ENCODE assay signal across 1 cellular context in the genomic region with DNA sequence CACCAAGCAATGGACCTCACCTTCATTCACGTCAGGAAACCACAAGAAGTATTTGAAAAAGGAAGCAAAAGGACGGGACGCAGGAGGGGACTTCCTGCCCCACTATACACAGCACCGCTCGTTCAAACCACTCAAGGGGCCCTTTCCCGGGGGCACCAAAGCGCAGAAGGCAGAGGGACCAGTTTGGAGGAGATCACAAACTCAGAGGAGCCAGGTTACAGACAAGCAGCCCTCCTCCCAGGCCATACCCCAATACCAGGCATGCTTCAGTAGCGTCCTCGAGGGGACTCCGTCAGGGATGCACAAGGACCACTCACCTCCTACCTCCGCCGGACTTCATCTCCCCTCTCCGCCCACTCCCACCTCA.
TF ChIP-seq lines count a peak whose summit lies in the region.

No MANE protein-coding gene starts in this region.

TF ChIP-seq in K562, 482 proteins besides CTCF, POLR2A, EP300 and RAD21 (continued from another document and continues in another):
- TF ChIP-seq, protein P1, sequence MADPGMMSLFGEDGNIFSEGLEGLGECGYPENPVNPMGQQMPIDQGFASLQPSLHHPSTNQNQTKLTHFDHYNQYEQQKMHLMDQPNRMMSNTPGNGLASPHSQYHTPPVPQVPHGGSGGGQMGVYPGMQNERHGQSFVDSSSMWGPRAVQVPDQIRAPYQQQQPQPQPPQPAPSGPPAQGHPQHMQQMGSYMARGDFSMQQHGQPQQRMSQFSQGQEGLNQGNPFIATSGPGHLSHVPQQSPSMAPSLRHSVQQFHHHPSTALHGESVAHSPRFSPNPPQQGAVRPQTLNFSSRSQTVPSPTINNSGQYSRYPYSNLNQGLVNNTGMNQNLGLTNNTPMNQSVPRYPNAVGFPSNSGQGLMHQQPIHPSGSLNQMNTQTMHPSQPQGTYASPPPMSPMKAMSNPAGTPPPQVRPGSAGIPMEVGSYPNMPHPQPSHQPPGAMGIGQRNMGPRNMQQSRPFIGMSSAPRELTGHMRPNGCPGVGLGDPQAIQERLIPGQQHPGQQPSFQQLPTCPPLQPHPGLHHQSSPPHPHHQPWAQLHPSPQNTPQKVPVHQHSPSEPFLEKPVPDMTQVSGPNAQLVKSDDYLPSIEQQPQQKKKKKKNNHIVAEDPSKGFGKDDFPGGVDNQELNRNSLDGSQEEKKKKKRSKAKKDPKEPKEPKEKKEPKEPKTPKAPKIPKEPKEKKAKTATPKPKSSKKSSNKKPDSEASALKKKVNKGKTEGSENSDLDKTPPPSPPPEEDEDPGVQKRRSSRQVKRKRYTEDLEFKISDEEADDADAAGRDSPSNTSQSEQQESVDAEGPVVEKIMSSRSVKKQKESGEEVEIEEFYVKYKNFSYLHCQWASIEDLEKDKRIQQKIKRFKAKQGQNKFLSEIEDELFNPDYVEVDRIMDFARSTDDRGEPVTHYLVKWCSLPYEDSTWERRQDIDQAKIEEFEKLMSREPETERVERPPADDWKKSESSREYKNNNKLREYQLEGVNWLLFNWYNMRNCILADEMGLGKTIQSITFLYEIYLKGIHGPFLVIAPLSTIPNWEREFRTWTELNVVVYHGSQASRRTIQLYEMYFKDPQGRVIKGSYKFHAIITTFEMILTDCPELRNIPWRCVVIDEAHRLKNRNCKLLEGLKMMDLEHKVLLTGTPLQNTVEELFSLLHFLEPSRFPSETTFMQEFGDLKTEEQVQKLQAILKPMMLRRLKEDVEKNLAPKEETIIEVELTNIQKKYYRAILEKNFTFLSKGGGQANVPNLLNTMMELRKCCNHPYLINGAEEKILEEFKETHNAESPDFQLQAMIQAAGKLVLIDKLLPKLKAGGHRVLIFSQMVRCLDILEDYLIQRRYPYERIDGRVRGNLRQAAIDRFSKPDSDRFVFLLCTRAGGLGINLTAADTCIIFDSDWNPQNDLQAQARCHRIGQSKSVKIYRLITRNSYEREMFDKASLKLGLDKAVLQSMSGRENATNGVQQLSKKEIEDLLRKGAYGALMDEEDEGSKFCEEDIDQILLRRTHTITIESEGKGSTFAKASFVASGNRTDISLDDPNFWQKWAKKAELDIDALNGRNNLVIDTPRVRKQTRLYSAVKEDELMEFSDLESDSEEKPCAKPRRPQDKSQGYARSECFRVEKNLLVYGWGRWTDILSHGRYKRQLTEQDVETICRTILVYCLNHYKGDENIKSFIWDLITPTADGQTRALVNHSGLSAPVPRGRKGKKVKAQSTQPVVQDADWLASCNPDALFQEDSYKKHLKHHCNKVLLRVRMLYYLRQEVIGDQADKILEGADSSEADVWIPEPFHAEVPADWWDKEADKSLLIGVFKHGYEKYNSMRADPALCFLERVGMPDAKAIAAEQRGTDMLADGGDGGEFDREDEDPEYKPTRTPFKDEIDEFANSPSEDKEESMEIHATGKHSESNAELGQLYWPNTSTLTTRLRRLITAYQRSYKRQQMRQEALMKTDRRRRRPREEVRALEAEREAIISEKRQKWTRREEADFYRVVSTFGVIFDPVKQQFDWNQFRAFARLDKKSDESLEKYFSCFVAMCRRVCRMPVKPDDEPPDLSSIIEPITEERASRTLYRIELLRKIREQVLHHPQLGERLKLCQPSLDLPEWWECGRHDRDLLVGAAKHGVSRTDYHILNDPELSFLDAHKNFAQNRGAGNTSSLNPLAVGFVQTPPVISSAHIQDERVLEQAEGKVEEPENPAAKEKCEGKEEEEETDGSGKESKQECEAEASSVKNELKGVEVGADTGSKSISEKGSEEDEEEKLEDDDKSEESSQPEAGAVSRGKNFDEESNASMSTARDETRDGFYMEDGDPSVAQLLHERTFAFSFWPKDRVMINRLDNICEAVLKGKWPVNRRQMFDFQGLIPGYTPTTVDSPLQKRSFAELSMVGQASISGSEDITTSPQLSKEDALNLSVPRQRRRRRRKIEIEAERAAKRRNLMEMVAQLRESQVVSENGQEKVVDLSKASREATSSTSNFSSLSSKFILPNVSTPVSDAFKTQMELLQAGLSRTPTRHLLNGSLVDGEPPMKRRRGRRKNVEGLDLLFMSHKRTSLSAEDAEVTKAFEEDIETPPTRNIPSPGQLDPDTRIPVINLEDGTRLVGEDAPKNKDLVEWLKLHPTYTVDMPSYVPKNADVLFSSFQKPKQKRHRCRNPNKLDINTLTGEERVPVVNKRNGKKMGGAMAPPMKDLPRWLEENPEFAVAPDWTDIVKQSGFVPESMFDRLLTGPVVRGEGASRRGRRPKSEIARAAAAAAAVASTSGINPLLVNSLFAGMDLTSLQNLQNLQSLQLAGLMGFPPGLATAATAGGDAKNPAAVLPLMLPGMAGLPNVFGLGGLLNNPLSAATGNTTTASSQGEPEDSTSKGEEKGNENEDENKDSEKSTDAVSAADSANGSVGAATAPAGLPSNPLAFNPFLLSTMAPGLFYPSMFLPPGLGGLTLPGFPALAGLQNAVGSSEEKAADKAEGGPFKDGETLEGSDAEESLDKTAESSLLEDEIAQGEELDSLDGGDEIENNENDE (IDR thresholded peaks at IDR 0.05; ENCODE audit: low read depth, low read length) = no peak
- TF ChIP-seq ZNF239 (CRISPR knock-in tag; IDR thresholded peaks at IDR 0.05) = no peak
- TF ChIP-seq RBFOX2 (IDR thresholded peaks at IDR 0.05; ENCODE audit: low read depth, low read length) = no peak
- TF ChIP-seq, protein P2, sequence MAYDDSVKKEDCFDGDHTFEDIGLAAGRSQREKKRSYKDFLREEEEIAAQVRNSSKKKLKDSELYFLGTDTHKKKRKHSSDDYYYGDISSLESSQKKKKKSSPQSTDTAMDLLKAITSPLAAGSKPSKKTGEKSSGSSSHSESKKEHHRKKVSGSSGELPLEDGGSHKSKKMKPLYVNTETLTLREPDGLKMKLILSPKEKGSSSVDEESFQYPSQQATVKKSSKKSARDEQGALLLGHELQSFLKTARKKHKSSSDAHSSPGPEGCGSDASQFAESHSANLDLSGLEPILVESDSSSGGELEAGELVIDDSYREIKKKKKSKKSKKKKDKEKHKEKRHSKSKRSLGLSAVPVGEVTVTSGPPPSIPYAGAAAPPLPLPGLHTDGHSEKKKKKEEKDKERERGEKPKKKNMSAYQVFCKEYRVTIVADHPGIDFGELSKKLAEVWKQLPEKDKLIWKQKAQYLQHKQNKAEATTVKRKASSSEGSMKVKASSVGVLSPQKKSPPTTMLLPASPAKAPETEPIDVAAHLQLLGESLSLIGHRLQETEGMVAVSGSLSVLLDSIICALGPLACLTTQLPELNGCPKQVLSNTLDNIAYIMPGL (CRISPR knock-in tag; IDR thresholded peaks at IDR 0.05) = no peak
- no peak for TF ChIP-seq ZNF778 (CRISPR knock-in tag; IDR thresholded peaks at IDR 0.05)
- TF ChIP-seq, protein P3, sequence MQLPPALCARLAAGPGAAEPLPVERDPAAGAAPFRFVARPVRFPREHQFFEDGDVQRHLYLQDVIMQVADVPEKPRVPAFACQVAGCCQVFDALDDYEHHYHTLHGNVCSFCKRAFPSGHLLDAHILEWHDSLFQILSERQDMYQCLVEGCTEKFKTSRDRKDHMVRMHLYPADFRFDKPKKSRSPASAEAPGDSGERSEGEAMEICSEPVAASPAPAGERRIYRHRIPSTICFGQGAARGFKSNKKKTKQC (CRISPR knock-in tag; IDR thresholded peaks at IDR 0.05) = 0 out of 2 replicates have a peak, but pooled peaks have one; percentile 26
- TF ChIP-seq ZFP30 (CRISPR knock-in tag; IDR thresholded peaks at IDR 0.05; ENCODE audit: borderline replicate concordance) = no peak
- TF ChIP-seq, protein P4, sequence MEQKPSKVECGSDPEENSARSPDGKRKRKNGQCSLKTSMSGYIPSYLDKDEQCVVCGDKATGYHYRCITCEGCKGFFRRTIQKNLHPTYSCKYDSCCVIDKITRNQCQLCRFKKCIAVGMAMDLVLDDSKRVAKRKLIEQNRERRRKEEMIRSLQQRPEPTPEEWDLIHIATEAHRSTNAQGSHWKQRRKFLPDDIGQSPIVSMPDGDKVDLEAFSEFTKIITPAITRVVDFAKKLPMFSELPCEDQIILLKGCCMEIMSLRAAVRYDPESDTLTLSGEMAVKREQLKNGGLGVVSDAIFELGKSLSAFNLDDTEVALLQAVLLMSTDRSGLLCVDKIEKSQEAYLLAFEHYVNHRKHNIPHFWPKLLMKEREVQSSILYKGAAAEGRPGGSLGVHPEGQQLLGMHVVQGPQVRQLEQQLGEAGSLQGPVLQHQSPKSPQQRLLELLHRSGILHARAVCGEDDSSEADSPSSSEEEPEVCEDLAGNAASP (IDR thresholded peaks at IDR 0.05) = no peak
- TF ChIP-seq PTTG1 (tag; IDR thresholded peaks at IDR 0.05; ENCODE audit: low read depth) = no peak
- TF ChIP-seq ELF4 (CRISPR knock-in tag; IDR thresholded peaks at IDR 0.05) = no peak
- TF ChIP-seq, protein P5, sequence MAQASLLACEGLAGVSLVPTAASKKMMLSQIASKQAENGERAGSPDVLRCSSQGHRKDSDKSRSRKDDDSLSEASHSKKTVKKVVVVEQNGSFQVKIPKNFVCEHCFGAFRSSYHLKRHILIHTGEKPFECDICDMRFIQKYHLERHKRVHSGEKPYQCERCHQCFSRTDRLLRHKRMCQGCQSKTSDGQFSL (CRISPR knock-in tag; IDR thresholded peaks at IDR 0.05) = no peak
- TF ChIP-seq, protein P5 (tag; IDR thresholded peaks at IDR 0.05) = no peak
- no peak for TF ChIP-seq KAT8 (IDR thresholded peaks at IDR 0.05; ENCODE audit: low read depth)
- TF ChIP-seq, protein P6, sequence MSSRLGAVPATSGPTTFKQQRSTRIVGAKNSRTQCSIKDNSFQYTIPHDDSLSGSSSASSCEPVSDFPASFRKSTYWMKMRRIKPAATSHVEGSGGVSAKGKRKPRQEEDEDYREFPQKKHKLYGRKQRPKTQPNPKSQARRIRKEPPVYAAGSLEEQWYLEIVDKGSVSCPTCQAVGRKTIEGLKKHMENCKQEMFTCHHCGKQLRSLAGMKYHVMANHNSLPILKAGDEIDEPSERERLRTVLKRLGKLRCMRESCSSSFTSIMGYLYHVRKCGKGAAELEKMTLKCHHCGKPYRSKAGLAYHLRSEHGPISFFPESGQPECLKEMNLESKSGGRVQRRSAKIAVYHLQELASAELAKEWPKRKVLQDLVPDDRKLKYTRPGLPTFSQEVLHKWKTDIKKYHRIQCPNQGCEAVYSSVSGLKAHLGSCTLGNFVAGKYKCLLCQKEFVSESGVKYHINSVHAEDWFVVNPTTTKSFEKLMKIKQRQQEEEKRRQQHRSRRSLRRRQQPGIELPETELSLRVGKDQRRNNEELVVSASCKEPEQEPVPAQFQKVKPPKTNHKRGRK (tag; IDR thresholded peaks at IDR 0.05) = no peak
- TF ChIP-seq PHF20 (IDR thresholded peaks at IDR 0.05; ENCODE audit: partially characterized antibody) = no peak
- no peak for TF ChIP-seq HDAC1 (IDR thresholded peaks at IDR 0.05)
- TF ChIP-seq BRF1 (IDR thresholded peaks at IDR 0.05; ENCODE audit: borderline replicate concordance, extremely low read depth, insufficient read length) = no peak
- TF ChIP-seq ESRRB (CRISPR knock-in tag; IDR thresholded peaks at IDR 0.05; ENCODE audit: borderline replicate concordance) = no peak
- no peak for TF ChIP-seq KDM5B (IDR thresholded peaks at IDR 0.05; ENCODE audit: insufficient replicate concordance, low read depth, low read length)
- TF ChIP-seq NFE2L1 (tag; IDR thresholded peaks at IDR 0.05; ENCODE audit: borderline replicate concordance, low read depth) = no peak
- TF ChIP-seq, protein P7, sequence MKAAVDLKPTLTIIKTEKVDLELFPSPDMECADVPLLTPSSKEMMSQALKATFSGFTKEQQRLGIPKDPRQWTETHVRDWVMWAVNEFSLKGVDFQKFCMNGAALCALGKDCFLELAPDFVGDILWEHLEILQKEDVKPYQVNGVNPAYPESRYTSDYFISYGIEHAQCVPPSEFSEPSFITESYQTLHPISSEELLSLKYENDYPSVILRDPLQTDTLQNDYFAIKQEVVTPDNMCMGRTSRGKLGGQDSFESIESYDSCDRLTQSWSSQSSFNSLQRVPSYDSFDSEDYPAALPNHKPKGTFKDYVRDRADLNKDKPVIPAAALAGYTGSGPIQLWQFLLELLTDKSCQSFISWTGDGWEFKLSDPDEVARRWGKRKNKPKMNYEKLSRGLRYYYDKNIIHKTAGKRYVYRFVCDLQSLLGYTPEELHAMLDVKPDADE (conservative IDR thresholded peaks at IDR 0.05; ENCODE audit: control insufficient read depth, low read depth, low read length) = no peak
- no peak for TF ChIP-seq CHD1 (IDR thresholded peaks at IDR 0.05; ENCODE audit: low read length)
- TF ChIP-seq NFIX (CRISPR knock-in tag; IDR thresholded peaks at IDR 0.05; ENCODE audit: low read depth) = no peak
- TF ChIP-seq ETV1 (tag; conservative IDR thresholded peaks at IDR 0.05; ENCODE audit: low read depth) = no peak
- peak; percentile 37; the same call in 1 of the 2 replicates for TF ChIP-seq LARP7 (IDR thresholded peaks at IDR 0.05)
- TF ChIP-seq ZNF224 (CRISPR knock-in tag; IDR thresholded peaks at IDR 0.05) = 0 out of 2 replicates have a peak, but pooled peaks have one; percentile 4
- no peak for TF ChIP-seq ZNF140 (CRISPR knock-in tag; IDR thresholded peaks at IDR 0.05)
- TF ChIP-seq SP2 (IDR thresholded peaks at IDR 0.05; ENCODE audit: extremely low read depth, low read depth, low read length, poor library complexity, severe bottlenecking) = no peak
- TF ChIP-seq NR3C1 (CRISPR knock-in tag; IDR thresholded peaks at IDR 0.05) = no peak
- TF ChIP-seq, protein P8, sequence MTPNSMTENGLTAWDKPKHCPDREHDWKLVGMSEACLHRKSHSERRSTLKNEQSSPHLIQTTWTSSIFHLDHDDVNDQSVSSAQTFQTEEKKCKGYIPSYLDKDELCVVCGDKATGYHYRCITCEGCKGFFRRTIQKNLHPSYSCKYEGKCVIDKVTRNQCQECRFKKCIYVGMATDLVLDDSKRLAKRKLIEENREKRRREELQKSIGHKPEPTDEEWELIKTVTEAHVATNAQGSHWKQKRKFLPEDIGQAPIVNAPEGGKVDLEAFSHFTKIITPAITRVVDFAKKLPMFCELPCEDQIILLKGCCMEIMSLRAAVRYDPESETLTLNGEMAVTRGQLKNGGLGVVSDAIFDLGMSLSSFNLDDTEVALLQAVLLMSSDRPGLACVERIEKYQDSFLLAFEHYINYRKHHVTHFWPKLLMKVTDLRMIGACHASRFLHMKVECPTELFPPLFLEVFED (CRISPR knock-in tag; conservative IDR thresholded peaks at IDR 0.05) = 0 out of 2 replicates have a peak, but pooled peaks have one; percentile 32
- TF ChIP-seq, protein P9, sequence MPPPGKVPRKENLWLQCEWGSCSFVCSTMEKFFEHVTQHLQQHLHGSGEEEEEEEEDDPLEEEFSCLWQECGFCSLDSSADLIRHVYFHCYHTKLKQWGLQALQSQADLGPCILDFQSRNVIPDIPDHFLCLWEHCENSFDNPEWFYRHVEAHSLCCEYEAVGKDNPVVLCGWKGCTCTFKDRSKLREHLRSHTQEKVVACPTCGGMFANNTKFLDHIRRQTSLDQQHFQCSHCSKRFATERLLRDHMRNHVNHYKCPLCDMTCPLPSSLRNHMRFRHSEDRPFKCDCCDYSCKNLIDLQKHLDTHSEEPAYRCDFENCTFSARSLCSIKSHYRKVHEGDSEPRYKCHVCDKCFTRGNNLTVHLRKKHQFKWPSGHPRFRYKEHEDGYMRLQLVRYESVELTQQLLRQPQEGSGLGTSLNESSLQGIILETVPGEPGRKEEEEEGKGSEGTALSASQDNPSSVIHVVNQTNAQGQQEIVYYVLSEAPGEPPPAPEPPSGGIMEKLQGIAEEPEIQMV (tag; conservative IDR thresholded peaks at IDR 0.05; ENCODE audit: low read depth) = peak; percentile 47; the same call in 1 of the 2 replicates
- peak; percentile 37; the same call in 1 of the 2 replicates for TF ChIP-seq ZNF431 (CRISPR knock-in tag; IDR thresholded peaks at IDR 0.05)
- TF ChIP-seq HNRNPUL1 (IDR thresholded peaks at IDR 0.05; ENCODE audit: low read length) = no peak
- no peak for TF ChIP-seq POU5F1 (IDR thresholded peaks at IDR 0.05; ENCODE audit: borderline replicate concordance, low read depth, low read length, partially characterized antibody)
- TF ChIP-seq EGR1 (conservative IDR thresholded peaks at IDR 0.05) = no peak
- no peak for TF ChIP-seq ZNF347 (CRISPR knock-in tag; IDR thresholded peaks at IDR 0.05; ENCODE audit: low read depth)
- no peak for TF ChIP-seq ZNF124 (CRISPR knock-in tag; IDR thresholded peaks at IDR 0.05)
- TF ChIP-seq ZNF311 (CRISPR knock-in tag; IDR thresholded peaks at IDR 0.05) = no peak
- TF ChIP-seq RBM25 (IDR thresholded peaks at IDR 0.05; ENCODE audit: low read depth, low read length, severe bottlenecking) = no peak
